35 cellular contexts compared by ENCODE assay signal in the genomic region with DNA sequence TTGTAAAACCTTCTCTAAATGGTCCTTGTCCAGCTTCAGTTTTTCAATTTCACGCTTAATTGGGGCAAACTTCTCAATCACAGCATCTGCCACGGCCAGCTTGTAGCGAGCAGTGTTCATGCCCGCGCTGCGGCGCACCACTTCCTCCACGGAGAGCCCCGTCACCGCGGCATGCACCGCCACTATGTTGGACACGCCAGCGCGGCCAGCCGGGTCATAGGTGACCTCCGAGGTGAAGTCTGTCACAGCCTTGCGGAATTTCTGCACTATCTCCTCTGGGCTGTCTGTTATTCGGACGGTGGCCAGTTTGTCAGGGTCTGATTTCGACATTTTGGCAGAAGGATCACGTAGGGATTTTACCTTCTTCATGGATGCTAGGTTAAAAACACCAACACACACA. TPM values are rescaled to one million over a fixed set of nuclear protein-coding genes. Genes with fewer than 3 reads are reported as not detected.
"Had no signal": no experiment of that assay in that cellular context is flagged by ENCODE, and none has a peak within 500 bp of the region (broad histone marks: within the 10 kb centered on the region; RNA-seq: fewer than 3 reads in every experiment).

No MANE protein-coding gene starts in this region.

- H3K9me3 Mint-ChIP-seq: activated CD4-positive, alpha-beta memory T cell treated with anti-CD3 and anti-CD28 coated beads for 36 hours; activated CD4-positive, alpha-beta T cell treated with anti-CD3 and anti-CD28 coated beads, Interleukin-2, amount 10 ng/mL, durations not matched to agents 24 days and 14 days; activated naive CD8-positive, alpha-beta T cell treated with anti-CD3 and anti-CD28 coated beads for 36 hours; activated T-helper 1 cell treated with anti-CD3 and anti-CD28 coated beads, Interleukin-12 subunit alpha, Interleukin-12 subunit beta, Interleukin-2, Interleukin-4 antibody, amounts not matched to agents 30 ng/mL and 10 ng/mL and 1 ng/mL, durations not matched to agents 14 hours and 24 hours and 36 hours; activated T-helper 2 cell treated with anti-CD3 and anti-CD28 coated beads, Interferon-gamma antibody, Interleukin-2, Interleukin-4, amounts not matched to agents 10 μg/mL and 5 μg/mL and 100 μg/mL, durations not matched to agents 14 hours and 24 hours and 36 hours; T-helper 2 cell treated with Interferon-gamma antibody and Interleukin-4, amounts not matched to agents 5 μg/mL and 100 μg/mL, for 36 hours had no signal

- H3K27ac ChIP-seq: adrenal gland, body of pancreas, colonic mucosa, epithelial cell of prostate, esophagus squamous epithelium, gastroesophageal sphincter had no signal

- H3K4me3 ChIP-seq: adrenal gland, body of pancreas, colonic mucosa, esophagus squamous epithelium, gastroesophageal sphincter had no signal

- H3K9me3 ChIP-seq: adrenal gland, body of pancreas, colonic mucosa, esophagus squamous epithelium, gastroesophageal sphincter had no signal

- H3K4me1 Mint-ChIP-seq: activated CD4-positive, alpha-beta T cell treated with anti-CD3 and anti-CD28 coated beads for 36 hours; activated CD4-positive, alpha-beta T cell treated with anti-CD3 and anti-CD28 coated beads, Interleukin-2, amount 10 ng/mL, durations not matched to agents 24 days and 14 days; activated CD8-positive, alpha-beta memory T cell treated with anti-CD3 and anti-CD28 coated beads, Interleukin-2, amount 10 ng/mL, durations not matched to agents 7 days and 5 days; activated naive CD4-positive, alpha-beta T cell treated with anti-CD3 and anti-CD28 coated beads, Interleukin-2, amount 50 U/mL, for 24 hours; activated naive CD8-positive, alpha-beta T cell treated with anti-CD3 and anti-CD28 coated beads for 36 hours; activated naive CD8-positive, alpha-beta T cell treated with anti-CD3 and anti-CD28 coated beads, Interleukin-2, amount 50 U/mL, for 24 hours; T-helper 17 cell had no signal

- ATAC-seq: activated CD4-positive, alpha-beta T cell treated with anti-CD3 and anti-CD28 coated beads for 36 hours; activated CD8-positive, alpha-beta memory T cell treated with anti-CD3 and anti-CD28 coated beads, Interleukin-2, amount 10 ng/mL, durations not matched to agents 7 days and 5 days; activated CD8-positive, alpha-beta T cell treated with anti-CD3 and anti-CD28 coated beads, Interleukin-2, amount 10 ng/mL, durations not matched to agents 7 days and 5 days; activated naive CD8-positive, alpha-beta T cell treated with anti-CD3 and anti-CD28 coated beads, Interleukin-2, amount 50 U/mL, for 24 hours; body of pancreas; gastroesophageal sphincter; T-helper 17 cell had no signal

- H3K27me3 ChIP-seq: adrenal gland, body of pancreas, colonic mucosa, esophagus squamous epithelium, gastroesophageal sphincter had no signal

- H3K4me3 Mint-ChIP-seq: activated CD4-positive, alpha-beta memory T cell treated with anti-CD3 and anti-CD28 coated beads for 36 hours; activated CD4-positive, alpha-beta T cell treated with anti-CD3 and anti-CD28 coated beads for 36 hours; activated CD4-positive, alpha-beta T cell treated with anti-CD3 and anti-CD28 coated beads, Interleukin-2, amount 10 ng/mL, durations not matched to agents 24 days and 14 days; activated CD8-positive, alpha-beta memory T cell treated with anti-CD3 and anti-CD28 coated beads, Interleukin-2, amount 10 ng/mL, durations not matched to agents 7 days and 5 days; activated CD8-positive, alpha-beta T cell treated with anti-CD3 and anti-CD28 coated beads, Interleukin-2, amount 10 ng/mL, durations not matched to agents 7 days and 5 days; activated naive CD4-positive, alpha-beta T cell treated with anti-CD3 and anti-CD28 coated beads for 36 hours; activated naive CD4-positive, alpha-beta T cell treated with anti-CD3 and anti-CD28 coated beads, Interleukin-2, amount 50 U/mL, for 24 hours; activated naive CD8-positive, alpha-beta T cell treated with anti-CD3 and anti-CD28 coated beads for 36 hours; activated naive CD8-positive, alpha-beta T cell treated with anti-CD3 and anti-CD28 coated beads, Interleukin-2, amount 50 U/mL, for 24 hours; activated T-helper 1 cell treated with anti-CD3 and anti-CD28 coated beads, Interleukin-12 subunit alpha, Interleukin-12 subunit beta, Interleukin-2, Interleukin-4 antibody, amounts not matched to agents 30 ng/mL and 10 ng/mL and 1 ng/mL, durations not matched to agents 14 hours and 24 hours and 36 hours; T-helper 17 cell; T-helper 2 cell treated with Interferon-gamma antibody and Interleukin-4, amounts not matched to agents 5 μg/mL and 100 μg/mL, for 36 hours had no signal

- H3K4me1 ChIP-seq: adrenal gland, body of pancreas, colonic mucosa, esophagus squamous epithelium, gastroesophageal sphincter had no signal

- DNase-seq: activated CD4-positive, alpha-beta memory T cell treated with anti-CD3 and anti-CD28 coated beads for 36 hours; activated CD4-positive, alpha-beta T cell treated with anti-CD3 and anti-CD28 coated beads for 36 hours; activated CD4-positive, alpha-beta T cell treated with anti-CD3 and anti-CD28 coated beads, Interleukin-2, amount 10 ng/mL, durations not matched to agents 24 days and 14 days; activated CD4-positive, CD25-positive, alpha-beta regulatory T cell; activated CD4-positive, CD25-positive, alpha-beta regulatory T cell treated with anti-CD3 and anti-CD28 coated beads, Interleukin-2, amount 50 U/mL, for 72 hours; activated CD8-positive, alpha-beta memory T cell treated with anti-CD3 and anti-CD28 coated beads, Interleukin-2, amount 10 ng/mL, durations not matched to agents 7 days and 5 days; activated CD8-positive, alpha-beta memory T cell treated with anti-CD3 and anti-CD28 coated beads, Interleukin-2, amount 50 U/mL, for 4 hours; activated CD8-positive, alpha-beta T cell treated with anti-CD3 and anti-CD28 coated beads, Interleukin-2, amount 10 ng/mL, durations not matched to agents 7 days and 5 days; activated effector memory CD4-positive, alpha-beta T cell treated with anti-CD3 and anti-CD28 coated beads, Interleukin-2, amount 50 U/mL, for 16 hours; activated naive CD4-positive, alpha-beta T cell treated with anti-CD3 and anti-CD28 coated beads for 36 hours; activated naive CD8-positive, alpha-beta T cell treated with anti-CD3 and anti-CD28 coated beads for 36 hours; activated naive CD8-positive, alpha-beta T cell treated with anti-CD3 and anti-CD28 coated beads, Interleukin-2, amount 50 U/mL, for 24 hours; activated T-cell treated with anti-CD3 and anti-CD28 coated beads, Interleukin-2, amount 50 U/mL, for 1 hour; activated T-cell treated with anti-CD3 and anti-CD28 coated beads, Interleukin-2, amount 50 U/mL, for 48 hours; adrenal gland; amygdala; aorta; body of pancreas; caudate nucleus; colonic mucosa; effector CD8-positive, alpha-beta T cell; esophagus squamous epithelium; foreskin melanocyte; T-helper 1 cell; T-helper 17 cell; T1000 had no signal

- H3K27me3 Mint-ChIP-seq: activated CD4-positive, alpha-beta memory T cell treated with anti-CD3 and anti-CD28 coated beads for 36 hours; activated CD4-positive, alpha-beta T cell treated with anti-CD3 and anti-CD28 coated beads for 36 hours; activated CD4-positive, alpha-beta T cell treated with anti-CD3 and anti-CD28 coated beads, Interleukin-2, amount 10 ng/mL, durations not matched to agents 24 days and 14 days; activated CD8-positive, alpha-beta memory T cell treated with anti-CD3 and anti-CD28 coated beads, Interleukin-2, amount 10 ng/mL, durations not matched to agents 7 days and 5 days; activated naive CD4-positive, alpha-beta T cell treated with anti-CD3 and anti-CD28 coated beads, Interleukin-2, amount 50 U/mL, for 24 hours; activated naive CD8-positive, alpha-beta T cell treated with anti-CD3 and anti-CD28 coated beads for 36 hours; activated naive CD8-positive, alpha-beta T cell treated with anti-CD3 and anti-CD28 coated beads, Interleukin-2, amount 50 U/mL, for 24 hours; T-helper 17 cell had no signal

- H3K36me3 ChIP-seq: adrenal gland, colonic mucosa had no signal

- H3K27ac Mint-ChIP-seq: activated CD4-positive, alpha-beta memory T cell treated with anti-CD3 and anti-CD28 coated beads for 36 hours; activated CD4-positive, alpha-beta T cell treated with anti-CD3 and anti-CD28 coated beads for 36 hours; activated CD4-positive, alpha-beta T cell treated with anti-CD3 and anti-CD28 coated beads, Interleukin-2, amount 10 ng/mL, durations not matched to agents 24 days and 14 days; activated CD8-positive, alpha-beta memory T cell treated with anti-CD3 and anti-CD28 coated beads, Interleukin-2, amount 10 ng/mL, durations not matched to agents 7 days and 5 days; activated CD8-positive, alpha-beta T cell treated with anti-CD3 and anti-CD28 coated beads, Interleukin-2, amount 10 ng/mL, durations not matched to agents 7 days and 5 days; activated naive CD4-positive, alpha-beta T cell treated with anti-CD3 and anti-CD28 coated beads for 36 hours; activated naive CD4-positive, alpha-beta T cell treated with anti-CD3 and anti-CD28 coated beads, Interleukin-2, amount 50 U/mL, for 24 hours; activated naive CD8-positive, alpha-beta T cell treated with anti-CD3 and anti-CD28 coated beads for 36 hours; activated naive CD8-positive, alpha-beta T cell treated with anti-CD3 and anti-CD28 coated beads, Interleukin-2, amount 50 U/mL, for 24 hours; activated T-helper 1 cell treated with anti-CD3 and anti-CD28 coated beads, Interleukin-12 subunit alpha, Interleukin-12 subunit beta, Interleukin-2, Interleukin-4 antibody, amounts not matched to agents 30 ng/mL and 10 ng/mL and 1 ng/mL, durations not matched to agents 14 hours and 24 hours and 36 hours; activated T-helper 2 cell treated with anti-CD3 and anti-CD28 coated beads, Interferon-gamma antibody, Interleukin-2, Interleukin-4, amounts not matched to agents 10 μg/mL and 5 μg/mL and 100 μg/mL, durations not matched to agents 14 hours and 24 hours and 36 hours; T-helper 17 cell; T-helper 2 cell treated with Interferon-gamma antibody and Interleukin-4, amounts not matched to agents 5 μg/mL and 100 μg/mL, for 36 hours had no signal

RNA-seq across cellular contexts. Expression of a gene that starts 44.8 kb away (rescaled TPM):
- total RNA-seq: activated CD4-positive, alpha-beta memory T cell treated with anti-CD3 and anti-CD28 coated beads for 36 hours; activated CD4-positive, alpha-beta T cell treated with anti-CD3 and anti-CD28 coated beads for 36 hours; activated CD4-positive, alpha-beta T cell treated with anti-CD3 and anti-CD28 coated beads, Interleukin-2, amount 10 ng/mL, durations not matched to agents 24 days and 14 days; activated CD8-positive, alpha-beta memory T cell treated with anti-CD3 and anti-CD28 coated beads for 36 hours; activated CD8-positive, alpha-beta memory T cell treated with anti-CD3 and anti-CD28 coated beads, Interleukin-2, amount 10 ng/mL, durations not matched to agents 7 days and 5 days; activated CD8-positive, alpha-beta T cell treated with anti-CD3 and anti-CD28 coated beads, Interleukin-2, amount 10 ng/mL, durations not matched to agents 7 days and 5 days; activated naive CD4-positive, alpha-beta T cell treated with anti-CD3 and anti-CD28 coated beads for 36 hours; activated naive CD8-positive, alpha-beta T cell treated with anti-CD3 and anti-CD28 coated beads for 36 hours; activated T-helper 1 cell treated with anti-CD3 and anti-CD28 coated beads, Interleukin-12 subunit alpha, Interleukin-12 subunit beta, Interleukin-2, Interleukin-4 antibody, amounts not matched to agents 30 ng/mL and 10 ng/mL and 1 ng/mL, durations not matched to agents 14 hours and 24 hours and 36 hours; activated T-helper 2 cell treated with anti-CD3 and anti-CD28 coated beads, Interferon-gamma antibody, Interleukin-2, Interleukin-4, amounts not matched to agents 10 μg/mL and 5 μg/mL and 100 μg/mL, durations not matched to agents 14 hours and 24 hours and 36 hours; body of pancreas; endothelial cell of umbilical vein; glomerular endothelial cell; T-helper 17 cell had no signal
